ENCODE assay signal across 20 cellular contexts in genomic region chr3:179093807-179094206, GRCh38. TPM values are rescaled to one million over a fixed set of nuclear protein-coding genes. Genes with fewer than 3 reads are reported as not detected.
DNase-seq lines count a peak whose midpoint lies in the region; ATAC-seq and TF ChIP-seq lines count a peak whose summit lies in the region.
"Had no signal": no experiment of that assay in that cellular context is flagged by ENCODE, and none has a peak within 500 bp of the region (broad histone marks: within the 10 kb centered on the region; RNA-seq: fewer than 3 reads in every experiment).

No MANE protein-coding gene starts in this region.

- peaks cover 5% of the 10 kb centered on the region for H3F3A ChIP-seq in smooth muscle cell (ENCODE audit: low read depth)

- no peaks in the 10 kb centered on the region for H3K27me3 ChIP-seq in IMR-90 (ENCODE audit: control insufficient read depth, insufficient read depth, low read length)
- no peaks in the 10 kb centered on the region for H3K27me3 ChIP-seq in smooth muscle cell (ENCODE audit: low read depth)
- H3K27me3 ChIP-seq: cardiac muscle cell, sigmoid colon had no signal

- TF ChIP-seq RAD21 in IMR-90 (IDR thresholded peaks at IDR 0.05; ENCODE audit: low read length), result no peak

- H3K9ac ChIP-seq in IMR-90 (ENCODE audit: low read depth, low read length) (no peak overlapping the region), smooth muscle cell (ENCODE audit: low read depth) (no peak overlapping the region)

- H3K79me2 ChIP-seq in smooth muscle cell (ENCODE audit: low read depth), result no peaks in the 10 kb centered on the region

- no peak overlapping the region for H3K14ac ChIP-seq in IMR-90 (replicated peaks; ENCODE audit: low read depth, low read length)

- no peaks in the 10 kb centered on the region for H3K79me1 ChIP-seq in IMR-90 (ENCODE audit: low read depth in 1 of 2, low read length in 2 of 2)

- no peak overlapping the region for H2AK9ac ChIP-seq in IMR-90 (replicated peaks; ENCODE audit: low read depth, low read length, poor library complexity)

- no peak overlapping the region for H4K91ac ChIP-seq in IMR-90 (ENCODE audit: insufficient read depth, low read depth, low read length)

- H2BK5ac ChIP-seq in IMR-90 (ENCODE audit: low read depth, low read length, poor library complexity, severe bottlenecking), result no peak overlapping the region

- no peak overlapping the region for H2BK120ac ChIP-seq in IMR-90 (ENCODE audit: low read depth, low read length)

- H3K4me3 ChIP-seq in IMR-90 (ENCODE audit: insufficient read depth, low read depth, low read length) (no peak overlapping the region), astrocyte of the spinal cord (ENCODE audit: low read depth, low read length) (no peak overlapping the region), smooth muscle cell (no peak overlapping the region)
- H3K4me3 ChIP-seq: cardiac muscle cell, sigmoid colon had no signal

- H2AFZ ChIP-seq in IMR-90 (replicated peaks; ENCODE audit: low read length, poor library complexity) (no peak overlapping the region), smooth muscle cell (ENCODE audit: low read depth) (no peak overlapping the region)

- dilution Hi-C loops in IMR-90 (cut with HindIII; ENCODE audit: low sequenced_read_pairs, unreplicated experiment), result no loop called here

- H3K4ac ChIP-seq in IMR-90 (ENCODE audit: low read depth, low read length), result no peak overlapping the region

- BruUV-seq in IMR-90 (replicated peaks; lab: Mats Ljungman, UMichigan), result no TSS peak

- no CpG with 5 or more reads among the region's 1 CpG for WGBS in IMR-90 (ENCODE audit: extremely low coverage in 2 of 2, insufficient read length in 1 of 2), 2 experiments
- 88% methylated on average over 1 of the region's 1 CpG for WGBS in smooth muscle cell (ENCODE audit: low lambda C conversion rate)

- H3K4me1 ChIP-seq in IMR-90 (ENCODE audit: control insufficient read depth, insufficient read depth, low read length) (no peaks in the 10 kb centered on the region), smooth muscle cell (ENCODE audit: low read depth) (peaks cover 2% of the 10 kb centered on the region)

- POLR2A ChIA-PET in IMR-90 (lab: Charles Lee; ENCODE audit: unreplicated experiment), result no interaction called here

- H3K9me3 ChIP-seq in IMR-90 (ENCODE audit: control insufficient read depth, insufficient read depth, low read length) (no peaks in the 10 kb centered on the region), smooth muscle cell (replicated peaks; ENCODE audit: low read depth) (no peaks in the 10 kb centered on the region)
- H3K9me3 ChIP-seq: sigmoid colon had no signal

- H4K5ac ChIP-seq in IMR-90 (ENCODE audit: low read depth, low read length), result no peak overlapping the region

- DNase-seq in ELR (ENCODE audit: low read depth) (peak; percentile 50), IMR-90 (peak; percentile 59), astrocyte of the spinal cord (ENCODE audit: low read depth, low spot score) (peak; percentile 33), myocyte (ENCODE audit: low read depth) (peak; percentile 98), smooth muscle cell (lab: John Stamatoyannopoulos, UW; ENCODE audit: unreplicated experiment) (no peak), dermis blood vessel endothelial cell (no peak), NCI-H2029 (lab: John Stamatoyannopoulos, UW) (no peak)
- DNase-seq: activated CD4-positive, alpha-beta T cell treated with anti-CD3 and anti-CD28 coated beads, Interleukin-2, amount 10 ng/mL, durations not matched to agents 7 days and 5 days; CD8-positive, alpha-beta memory T cell; foreskin melanocyte; hypothalamus; naive thymus-derived CD4-positive, alpha-beta T cell; NCI-H1417 treated with DMSO at 0.1 percent for 48 hours; NCI-H2171; SHP77 treated with DMSO at 0.1 percent for 48 hours; sigmoid colon; stimulated activated CD4-positive, alpha-beta T cell treated with anti-CD3 and anti-CD28 coated beads, Interleukin-1b, Interleukin-23, amount 100 ng/mL, for 48 hours; stimulated activated naive CD4-positive, alpha-beta T cell treated with Interleukin-2 at 50 U/mL for 16 hours; T-helper 1 cell had no signal

- no peak overlapping the region for H2BK15ac ChIP-seq in IMR-90 (ENCODE audit: low read depth, low read length)

- H4K8ac ChIP-seq in IMR-90 (ENCODE audit: low read depth in 2 of 2, low read length in 2 of 2), result no peak overlapping the region

- no peak for TF ChIP-seq CTCF in IMR-90 (conservative IDR thresholded peaks at IDR 0.05; ENCODE audit: low read depth, low read length)
- no peak for TF ChIP-seq CTCF in astrocyte of the spinal cord (IDR thresholded peaks at IDR 0.05; ENCODE audit: low read depth, low read length)
- TF ChIP-seq CTCF in smooth muscle cell (IDR thresholded peaks at IDR 0.05; ENCODE audit: borderline replicate concordance, insufficient read depth, poor library complexity, severe bottlenecking), result no peak

- 0 out of 2 replicates have a peak overlapping the region, but pooled peaks have one; percentile 3 for H2BK20ac ChIP-seq in IMR-90 (ENCODE audit: low read depth, low read length)

- H3K4me2 ChIP-seq in IMR-90 (ENCODE audit: low read depth, low read length) (no peak overlapping the region), smooth muscle cell (no peak overlapping the region)

- 0 out of 2 replicates have a peak, but pooled peaks have one; percentile 22 for ATAC-seq in IMR-90 (ENCODE audit: low read depth)
- ATAC-seq: naive thymus-derived CD4-positive, alpha-beta T cell had no signal

- H3K23ac ChIP-seq in IMR-90 (ENCODE audit: low read depth, low read length), result no peak overlapping the region

- CTCF ChIA-PET in IMR-90 (lab: Yijun Ruan, JAX), result no interaction called here

- no peaks in the 10 kb centered on the region for H4K20me1 ChIP-seq in IMR-90 (ENCODE audit: insufficient read depth, low read length)
- no peaks in the 10 kb centered on the region for H4K20me1 ChIP-seq in smooth muscle cell (ENCODE audit: low read depth)

- H2AK5ac ChIP-seq in IMR-90 (ENCODE audit: low read depth, low read length), result no peak overlapping the region

- TF ChIP-seq POLR2A in IMR-90 (IDR thresholded peaks at IDR 0.05; ENCODE audit: low read depth, low read length), result no peak

- in situ Hi-C loops in IMR-90 (cut with MboI; ENCODE audit: low sequenced_read_pairs) (no loop called here), astrocyte of the spinal cord (cut with HindIII; ENCODE audit: low sequenced_read_pairs) (no loop called here)

- H3K18ac ChIP-seq in IMR-90 (ENCODE audit: low read depth, low read length), result no peak overlapping the region

- H3K27ac ChIP-seq in IMR-90 (ENCODE audit: insufficient read depth, low read length) (no peak overlapping the region), smooth muscle cell (ENCODE audit: low read depth) (no peak overlapping the region)
- H3K27ac ChIP-seq: cardiac muscle cell, sigmoid colon had no signal

- H3K9me1 ChIP-seq in IMR-90 (ENCODE audit: insufficient read depth, low read length), result no peaks in the 10 kb centered on the region

- H3K56ac ChIP-seq in IMR-90 (ENCODE audit: extremely low read depth, insufficient read depth, low read length), result no peak overlapping the region

- H3K36me3 ChIP-seq in IMR-90 (ENCODE audit: control insufficient read depth, insufficient read depth, low read length) (no peaks in the 10 kb centered on the region), smooth muscle cell (ENCODE audit: low read depth) (no peaks in the 10 kb centered on the region)
- H3K36me3 ChIP-seq: cardiac muscle cell, sigmoid colon had no signal

- intact Hi-C loops in IMR-90 (cut with micrococcal nuclease), result no loop called here

TF ChIP-seq in IMR-90, 13 proteins besides CTCF, POLR2A, EP300 and RAD21 (continues in another document):
- no peak for TF ChIP-seq USF2 (IDR thresholded peaks at IDR 0.05; ENCODE audit: low read depth, low read length)
- no peak for TF ChIP-seq RFX5 (IDR thresholded peaks at IDR 0.05; ENCODE audit: low read depth, low read length)
- no peak for TF ChIP-seq FOS (IDR thresholded peaks at IDR 0.05; ENCODE audit: low read depth, low read length)
- TF ChIP-seq SMC3 (IDR thresholded peaks at IDR 0.05; ENCODE audit: low read depth, low read length), result no peak
- TF ChIP-seq MAFK (IDR thresholded peaks at IDR 0.05; ENCODE audit: low read depth, low read length), result no peak
- TF ChIP-seq CHD1 (IDR thresholded peaks at IDR 0.05; ENCODE audit: low read depth, low read length), result no peak
- no peak for TF ChIP-seq ELK1 (IDR thresholded peaks at IDR 0.05; ENCODE audit: borderline replicate concordance, low read depth, low read length)
- no peak for TF ChIP-seq BHLHE40 (IDR thresholded peaks at IDR 0.05; ENCODE audit: low read depth, low read length)

RNA-seq across cellular contexts. Expression of gene ZMAT3, which starts 22.2 kb away (rescaled TPM):
- total RNA-seq in IMR-90 (2012; rRNA removed) (11.7 and 21.7 TPM in 2 replicates), myocyte (57.7 and 86.1 TPM in 2 replicates), smooth muscle cell (54.4 and 58.6 TPM in 2 replicates), dermis blood vessel endothelial cell (21.8 and 34.4 TPM in 2 replicates)
- polyA plus RNA-seq in IMR-90 (2012; rRNA removed) (14.1 and 14.3 TPM in 2 replicates), smooth muscle cell (34.8 and 43.8 TPM in 2 replicates)
- 6.1 and 7.0 TPM in 2 replicates for polyA plus RNA-seq in IMR-90 (2012; cell fraction: cytosol; rRNA removed)
- 6.0 and 10.6 TPM in 2 replicates for polyA plus RNA-seq in IMR-90 (2012; cell fraction: nucleus; rRNA removed; ENCODE audit: low replicate concordance)
- 51.7 TPM for polyA plus RNA-seq in myocyte (2012)

RNA-seq across cellular contexts. Expression of gene PIK3CA, which starts 54.4 kb away (rescaled TPM):
- total RNA-seq in IMR-90 (2012; rRNA removed) (22.4 and 28.6 TPM in 2 replicates), myocyte (18.5 and 21.3 TPM in 2 replicates), smooth muscle cell (19.6 and 21.3 TPM in 2 replicates), dermis blood vessel endothelial cell (55.6 and 70.8 TPM in 2 replicates)
- polyA plus RNA-seq in IMR-90 (2012; rRNA removed) (4.1 and 5.7 TPM in 2 replicates), smooth muscle cell (5.7 and 6.1 TPM in 2 replicates)
- 0.62 and 0.86 TPM in 2 replicates for polyA plus RNA-seq in IMR-90 (2012; cell fraction: cytosol; rRNA removed)
- 0.70 and 7.1 TPM in 2 replicates for polyA plus RNA-seq in IMR-90 (2012; cell fraction: nucleus; rRNA removed; ENCODE audit: low replicate concordance)
- 9.2 TPM for polyA plus RNA-seq in myocyte (2012)

Comparison
In these comparisons a context has a peak if more than half of its experiments do, and no peak if none do; other contexts are left out.
1. DNase-seq: peak in ELR (single experiment), IMR-90 (single experiment), astrocyte of the spinal cord (single experiment) and myocyte (single experiment); none in smooth muscle cell (single experiment), dermis blood vessel endothelial cell (single experiment) and NCI-H2029 (single experiment).